In genomic region chr12:127550271-127550670, GRCh38 we compare ENCODE assay signal across 21 cellular contexts.
DNase-seq lines count a peak whose midpoint lies in the region; ATAC-seq and TF ChIP-seq lines count a peak whose summit lies in the region.
"Had no signal": no experiment of that assay in that cellular context is flagged by ENCODE, and none has a peak within 500 bp of the region (broad histone marks: within the 10 kb centered on the region; RNA-seq: fewer than 3 reads in every experiment).

No MANE protein-coding gene starts in this region.

- TF ChIP-seq POLR2A in breast epithelium (IDR thresholded peaks at IDR 0.05): no peak

- H3K27ac ChIP-seq in breast epithelium (no peak overlapping the region), RWPE2 (ENCODE audit: poor library complexity, severe bottlenecking) (peak overlapping the region; percentile 4)
- H3K27ac ChIP-seq: 22Rv1, coronary artery, epithelial cell of prostate had no signal

- peak; percentile 70 for DNase-seq in MCF 10A (ENCODE audit: unreplicated experiment)
- no peak for DNase-seq in breast epithelium (ENCODE audit: low spot score in 2 of 2)
- DNase-seq in RWPE2 (ENCODE audit: low spot score): no peak
- DNase-seq in fibroblast of mammary gland (ENCODE audit: low read depth): peak; percentile 48
- DNase-seq in NCI-H446 (lab: John Stamatoyannopoulos, UW): no peak
- DNase-seq in HAP-1 (ENCODE audit: low spot score in 2 of 2): no peak
- no peak for DNase-seq in activated CD8-positive, alpha-beta memory T cell treated with anti-CD3 and anti-CD28 coated beads, Interleukin-2, amount 50 U/mL, for 4 hours
- DNase-seq: activated CD4-positive, CD25-positive, alpha-beta regulatory T cell; activated effector memory CD4-positive, alpha-beta T cell treated with Interleukin-2 at 50 U/mL for 16 hours; amygdala; Kasumi-1; midbrain; NCI-H1694 treated with DMSO at 0.1 percent for 48 hours; NCI-H510A treated with DMSO at 0.1 percent for 48 hours; nucleus accumbens; stimulated activated CD4-positive, alpha-beta T cell treated with anti-CD3 and anti-CD28 coated beads, Interleukin-4, amount 100 ng/mL, for 24 hours; T-cell had no signal

- intact Hi-C loops in MCF 10A (cut with micrococcal nuclease): no loop called here
- intact Hi-C loops in breast epithelium (cut with DNase I; ENCODE audit: low total_unique reads): no loop called here

- no peaks in the 10 kb centered on the region for H3K27me3 Mint-ChIP-seq in MCF 10A (ENCODE audit: insufficient read depth, unreplicated experiment)
- H3K27me3 Mint-ChIP-seq: T-cell had no signal

- BruUV-seq in MCF 10A (replicated peaks; lab: Mats Ljungman, UMichigan): no TSS peak

- H3K4me1 ChIP-seq in breast epithelium (no peaks in the 10 kb centered on the region), RWPE2 (ENCODE audit: insufficient read depth, poor library complexity, severe bottlenecking) (peaks cover 8% of the 10 kb centered on the region), HAP-1 (no peaks in the 10 kb centered on the region)

- in situ Hi-C loops in HAP-1 (cut with MboI; ENCODE audit: low sequenced_read_pairs): no loop called here

- peaks cover 0 to 4% of the 10 kb centered on the region in 2 donors for H3K9me3 ChIP-seq in breast epithelium
- no peaks in the 10 kb centered on the region for H3K9me3 ChIP-seq in RWPE2 (ENCODE audit: severe bottlenecking)
- no peaks in the 10 kb centered on the region for H3K9me3 ChIP-seq in HAP-1

- ATAC-seq in RWPE2 (ENCODE audit: low read depth) (peak; percentile 79), HG02852 (IDR thresholded peaks at IDR 0.05; ENCODE audit: unreplicated experiment) (no peak)
- ATAC-seq: T-cell had no signal

- POLR2A ChIA-PET in MCF 10A (lab: Yijun Ruan, JAX): no interaction called here

- TF ChIP-seq CTCF in MCF 10A (IDR thresholded peaks at IDR 0.05; ENCODE audit: unreplicated experiment) (no peak), breast epithelium (IDR thresholded peaks at IDR 0.05) (no peak), RWPE2 (IDR thresholded peaks at IDR 0.05; ENCODE audit: poor library complexity, severe bottlenecking) (no peak), fibroblast of mammary gland (conservative IDR thresholded peaks at IDR 0.05; ENCODE audit: control insufficient read depth, insufficient read depth, low read depth, low read length) (no peak)

- H3K27me3 ChIP-seq in breast epithelium (no peaks in the 10 kb centered on the region), RWPE2 (ENCODE audit: insufficient read depth, poor library complexity, severe bottlenecking) (no peaks in the 10 kb centered on the region), HAP-1 (ENCODE audit: low read depth) (no peaks in the 10 kb centered on the region)

- H3K36me3 ChIP-seq in breast epithelium (no peaks in the 10 kb centered on the region), RWPE2 (ENCODE audit: low read depth) (no peaks in the 10 kb centered on the region), HAP-1 (replicated peaks) (no peaks in the 10 kb centered on the region)

- H3K4me1 Mint-ChIP-seq in MCF 10A (ENCODE audit: insufficient read depth, unreplicated experiment): peaks cover 6% of the 10 kb centered on the region
- H3K4me1 Mint-ChIP-seq: T-cell had no signal

- no peak overlapping the region for H3K4me3 Mint-ChIP-seq in MCF 10A (ENCODE audit: unreplicated experiment)
- H3K4me3 Mint-ChIP-seq: T-cell had no signal

- H3K4me3 ChIP-seq in breast epithelium: no peak overlapping the region
- H3K4me3 ChIP-seq in RWPE2 (ENCODE audit: severe bottlenecking): no peak overlapping the region
- no peak overlapping the region for H3K4me3 ChIP-seq in fibroblast of mammary gland (ENCODE audit: control insufficient read depth, low read depth, low read length)
- H3K4me3 ChIP-seq in HAP-1: no peak overlapping the region
- H3K4me3 ChIP-seq: coronary artery had no signal

- no peak overlapping the region for H3K27ac Mint-ChIP-seq in MCF 10A (ENCODE audit: low read depth, unreplicated experiment)
- H3K27ac Mint-ChIP-seq: T-cell had no signal

- no peaks in the 10 kb centered on the region for H3K36me3 Mint-ChIP-seq in MCF 10A (ENCODE audit: insufficient read depth, unreplicated experiment)
- H3K36me3 Mint-ChIP-seq: T-cell had no signal

- CTCF ChIA-PET in MCF 10A (lab: Yijun Ruan, JAX): no interaction called here

- H3K9me3 Mint-ChIP-seq in MCF 10A (ENCODE audit: unreplicated experiment): no peaks in the 10 kb centered on the region

Comparison
In these comparisons a context has a peak if more than half of its experiments do, and no peak if none do; other contexts are left out.
1. DNase-seq: peak in MCF 10A (single experiment) and fibroblast of mammary gland (single experiment); none in breast epithelium (0 of 2), RWPE2 (single experiment), NCI-H446 (0 of 2), HAP-1 (0 of 2) and activated CD8-positive, alpha-beta memory T cell treated with anti-CD3 and anti-CD28 coated beads, Interleukin-2, amount 50 U/mL, for 4 hours (single experiment).